In the genomic region with DNA sequence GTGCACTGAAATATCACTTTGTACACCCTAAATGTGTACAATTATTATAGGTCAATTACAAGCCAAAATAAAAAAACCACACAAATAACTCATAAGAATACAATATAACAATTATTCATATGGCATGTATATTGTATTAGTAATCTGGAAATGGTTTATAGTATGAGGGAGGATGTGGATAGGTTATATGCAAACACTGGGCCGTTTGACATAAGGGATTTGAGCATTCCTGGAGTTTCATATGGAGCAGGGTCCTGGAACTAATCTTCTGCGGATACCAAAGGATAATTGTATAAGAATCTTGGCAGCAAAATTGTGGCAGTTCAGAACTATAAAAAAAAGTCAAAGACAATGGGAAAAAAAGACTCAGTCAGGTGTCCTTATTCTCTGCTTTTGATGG, we compare ENCODE assay signal across 8 cellular contexts.
"Had no signal": no experiment of that assay in that cellular context is flagged by ENCODE, and none has a peak within 500 bp of the region (broad histone marks: within the 10 kb centered on the region; RNA-seq: fewer than 3 reads in every experiment).

No MANE protein-coding gene starts in this region.

- FAIRE-seq: G401.6, GM12878, GM12891, GM12892, GM18507, GM19239 had no signal

- H3K4me3 ChIP-seq: GM12878 had no signal

- DNase-seq: GDM1, GF-D8 had no signal

- ATAC-seq: GM12878 had no signal
